Comparison of ENCODE assay signal across 8 cellular contexts in genomic region chr7:100745184-100745583, GRCh38. TPM values are rescaled to one million over a fixed set of nuclear protein-coding genes. Genes with fewer than 3 reads are reported as not detected.
DNase-seq lines count a peak whose midpoint lies in the region; ATAC-seq, FAIRE-seq and TF ChIP-seq lines count a peak whose summit lies in the region.

No MANE protein-coding gene starts in this region.

- peaks cover 15 to 18% of the 10 kb centered on the region in 2 experiments for H3K9me3 Mint-ChIP-seq in H9

- no peak overlapping the region for H4K8ac ChIP-seq in H9 (replicated peaks; ENCODE audit: insufficient read length, low read depth, low read length)

- H3K79me2 ChIP-seq in GM12878 (ENCODE audit: control insufficient read depth, insufficient read depth, low read length) (no peaks in the 10 kb centered on the region), H9 (ENCODE audit: insufficient read depth, low read length) (no peaks in the 10 kb centered on the region)

- ATAC-seq in GM12878: no peak

- no peak overlapping the region for H3K14ac ChIP-seq in H9 (ENCODE audit: insufficient read depth, low read length)

- H3K4ac ChIP-seq in H9 (ENCODE audit: low read depth, low read length): no peak overlapping the region

- 2% methylated on average over 23 of the region's 28 CpGs for WGBS in GM12878 (ENCODE audit: insufficient coverage, insufficient replicate concordance, low lambda C conversion rate, missing lambda C conversion rate)
- WGBS in suprapubic skin: 57% methylated on average over 27 of the region's 28 CpGs
- WGBS in H9 (ENCODE audit: extremely low coverage, insufficient read length, low lambda C conversion rate): no CpG with 5 or more reads among the region's 28 CpGs

- TF ChIP-seq POLR2A in GM12878 (IDR thresholded peaks at IDR 0.05; ENCODE audit: low read depth, low read length) (no peak), suprapubic skin (IDR thresholded peaks at IDR 0.05) (no peak)

- no peak overlapping the region for H4K91ac ChIP-seq in H9 (ENCODE audit: insufficient read length, low read depth, low read length)

- POLR2A ChIA-PET in GM12878 (lab: Charles Lee): no interaction called here

- H2BK5ac ChIP-seq in H9 (ENCODE audit: insufficient read length, low read length): no peak overlapping the region

- in situ Hi-C loops in GM12878 (cut with MboI): no loop called here

- SMC1A ChIA-PET in GM12878 (lab: Charles Lee; ENCODE audit: uncharacterized antibody, unreplicated experiment): no interaction called here

- peaks cover 13% of the 10 kb centered on the region for H3K27me3 Mint-ChIP-seq in H9 (ENCODE audit: low read depth)

- no peak overlapping the region for H3T11ph ChIP-seq in H9 (ENCODE audit: low read length)

- H3K27ac ChIP-seq in GM12878 (ENCODE audit: control insufficient read depth, insufficient read depth) (no peak overlapping the region), kidney (ENCODE audit: low read depth in 2 of 2, low read length in 2 of 2) (no peak overlapping the region), suprapubic skin (no peak overlapping the region), H9 (ENCODE audit: insufficient read length, low read depth, low read length) (no peak overlapping the region)

- peak overlapping the region; percentile 33; the same call in 1 of the 2 replicates for H3K4me2 ChIP-seq in GM12878 (ENCODE audit: control insufficient read depth, insufficient read depth)
- H3K4me2 ChIP-seq in H9 (ENCODE audit: insufficient read depth, insufficient read length, low read length): no peak overlapping the region

- H3K4me1 Mint-ChIP-seq in H9: no peaks in the 10 kb centered on the region

- H3K9me3 ChIP-seq in MG63 (no peaks in the 10 kb centered on the region), GM12878 (replicated peaks; ENCODE audit: control insufficient read depth, insufficient read depth, low read length) (no peaks in the 10 kb centered on the region), kidney (ENCODE audit: control insufficient read depth in 1 of 2, low read length in 2 of 2) (no peaks in the 10 kb centered on the region), suprapubic skin (no peaks in the 10 kb centered on the region), H9 (ENCODE audit: control insufficient read depth, low read depth, low read length) (no peaks in the 10 kb centered on the region)

- H3K23me2 ChIP-seq in H9 (ENCODE audit: insufficient read length, low read depth, low read length, poor library complexity, severe bottlenecking): no peaks in the 10 kb centered on the region

- no peak overlapping the region for H2BK12ac ChIP-seq in H9 (ENCODE audit: insufficient read length, low read depth, low read length)

- DNase-seq in AG09309 (ENCODE audit: low read depth) (no peak), MG63 (peak; percentile 87), GM12878 (ENCODE audit: low read depth, low spot score) (no peak), kidney (no peak), suprapubic skin (ENCODE audit: low spot score in 2 of 2) (no peak), NCI-H146 (lab: John Stamatoyannopoulos, UW) (no peak), H9 (no peak), HUDEP-2 (lab: John Stamatoyannopoulos, UW; ENCODE audit: unreplicated experiment in 76 of 76) (no peak)

- H2AFZ ChIP-seq in GM12878 (ENCODE audit: control insufficient read depth, low read depth, low read length) (no peak overlapping the region), H9 (ENCODE audit: low read length) (no peak overlapping the region)

- peaks cover 5 to 9% (median 5%) of the 10 kb centered on the region in 3 experiments; a peak in 6 of 7 replicates for H3K36me3 Mint-ChIP-seq in H9 (ENCODE audit: insufficient read depth in 1 of 3, low read depth in 3 of 3)

- no peak overlapping the region for H2BK20ac ChIP-seq in H9 (ENCODE audit: low read depth, low read length, poor library complexity, severe bottlenecking)

- no peaks in the 10 kb centered on the region for H4K20me1 ChIP-seq in GM12878 (ENCODE audit: control insufficient read depth, insufficient read depth)
- no peaks in the 10 kb centered on the region for H4K20me1 ChIP-seq in H9 (ENCODE audit: control insufficient read depth, insufficient read depth, insufficient read length)

- TF ChIP-seq CTCF in AG09309 (IDR thresholded peaks at IDR 0.05; ENCODE audit: control insufficient read depth, insufficient read depth, low read depth, low read length, missing control alignments) (no peak), GM12878 (IDR thresholded peaks at IDR 0.05 in 2 of 3, conservative IDR thresholded peaks at IDR 0.05 in 1 of 3; ENCODE audit: control insufficient read depth in 2 of 3, extremely low read depth in 1 of 3, insufficient read depth in 1 of 3, low read depth in 3 of 3, low read length in 3 of 3) (no peak), kidney (IDR thresholded peaks at IDR 0.05; ENCODE audit: borderline replicate concordance, extremely low read depth, insufficient read depth) (no peak), suprapubic skin (IDR thresholded peaks at IDR 0.05) (no peak), H9 (conservative IDR thresholded peaks at IDR 0.05) (no peak)

- H3K9ac ChIP-seq in GM12878 (ENCODE audit: control insufficient read depth, insufficient read depth, low read length) (no peak overlapping the region), kidney (ENCODE audit: low read length in 2 of 2) (no peak overlapping the region), H9 (ENCODE audit: extremely low read depth, insufficient read length, low read length) (no peak overlapping the region)

- no peak overlapping the region for H3K27ac Mint-ChIP-seq in H9

- no peak for TF ChIP-seq RAD21 in GM12878 (IDR thresholded peaks at IDR 0.05; ENCODE audit: insufficient read depth, low read depth, low read length)

- H3K18ac ChIP-seq in H9 (ENCODE audit: insufficient read length, low read depth, low read length): no peak overlapping the region

- H3K79me1 ChIP-seq in H9 (ENCODE audit: insufficient read depth, low read depth, low read length, poor library complexity, severe bottlenecking): no peaks in the 10 kb centered on the region

- CTCF ChIA-PET in GM12878 (lab: Yijun Ruan, JAX): no interaction called here

- no peak overlapping the region for H2BK120ac ChIP-seq in H9 (ENCODE audit: low read depth, low read length, poor library complexity, severe bottlenecking)

- FAIRE-seq in GM12878 (lab: Jason Lieb, UNC) (no peak), kidney (lab: Jason Lieb, UNC) (no peak)

- H3K56ac ChIP-seq in H9 (ENCODE audit: insufficient read length, low read depth, low read length): no peak overlapping the region

- H4K5ac ChIP-seq in H9 (ENCODE audit: insufficient read length, low read depth, low read length): no peak overlapping the region

- RAD21 ChIA-PET in GM12878 (lab: Charles Lee; ENCODE audit: unreplicated experiment): no interaction called here

- H2BK15ac ChIP-seq in H9 (ENCODE audit: low read depth, low read length): no peak overlapping the region

- intact Hi-C loops in GM12878 (cut with micrococcal nuclease; ENCODE audit: unreplicated experiment) (no loop called here), kidney (cut with DNase I) (no loop called here)

- H2AK5ac ChIP-seq in H9 (ENCODE audit: insufficient read length, low read length): no peak overlapping the region

- no peaks in the 10 kb centered on the region for H3K36me3 ChIP-seq in MG63
- H3K36me3 ChIP-seq in GM12878 (ENCODE audit: control insufficient read depth in 2 of 2, insufficient read depth in 2 of 2, low read length in 1 of 2): no peaks in the 10 kb centered on the region
- H3K36me3 ChIP-seq in kidney (ENCODE audit: control insufficient read depth in 1 of 2, insufficient read depth in 2 of 2, low read length in 2 of 2): no peaks in the 10 kb centered on the region
- H3K36me3 ChIP-seq in suprapubic skin: no peaks in the 10 kb centered on the region

- no peak overlapping the region for H3K4me3 Mint-ChIP-seq in H9

- TF ChIP-seq EP300 in GM12878 (IDR thresholded peaks at IDR 0.05; ENCODE audit: borderline replicate concordance in 1 of 2, control insufficient read depth in 1 of 2, low read depth in 2 of 2, low read length in 2 of 2): no peak
- no peak for TF ChIP-seq EP300 in suprapubic skin (IDR thresholded peaks at IDR 0.05)

- H3K4me3 ChIP-seq in AG09309 (ENCODE audit: control insufficient read depth, low read depth, low read length) (peak overlapping the region; percentile 1; the same call in 1 of the 2 replicates), MG63 (peak overlapping the region; percentile 55), GM12878 (peak overlapping the region; percentile 22; the same call in 1 of the 2 replicates), kidney (ENCODE audit: low read length in 2 of 2) (peak overlapping the region; percentile 18 to 43), suprapubic skin (peak overlapping the region; percentile 34)

- no peaks in the 10 kb centered on the region for H3K27me3 ChIP-seq in MG63
- H3K27me3 ChIP-seq in GM12878 (replicated peaks in 1 of 2; ENCODE audit: control insufficient read depth in 2 of 2, insufficient read depth in 2 of 2, low read length in 1 of 2): no peaks in the 10 kb centered on the region
- peaks cover 7% of the 10 kb centered on the region for H3K27me3 ChIP-seq in suprapubic skin
- no peaks in the 10 kb centered on the region for H3K27me3 ChIP-seq in H9 (ENCODE audit: insufficient read depth, low read length)

- H3K4me1 ChIP-seq in GM12878 (ENCODE audit: control insufficient read depth, insufficient read depth, low read length): no peaks in the 10 kb centered on the region
- no peaks in the 10 kb centered on the region for H3K4me1 ChIP-seq in kidney (ENCODE audit: control insufficient read depth in 1 of 2, insufficient read depth in 1 of 2, low read depth in 1 of 2, low read length in 2 of 2)
- no peaks in the 10 kb centered on the region for H3K4me1 ChIP-seq in suprapubic skin
- no peaks in the 10 kb centered on the region for H3K4me1 ChIP-seq in H9 (ENCODE audit: insufficient read depth, low read length)

- no TSS peak for BruUV-seq in GM12878 (replicated peaks; lab: Mats Ljungman, UMichigan)

- no peak overlapping the region for H3K23ac ChIP-seq in H9 (ENCODE audit: insufficient read length, low read depth, low read length)

RNA-seq across cellular contexts. Expression of gene ZAN, which starts 11.8 kb away (rescaled TPM):
- not detected in 2 replicates for total RNA-seq in MG63 (2014; rRNA removed; shearing (Covaris generic); ENCODE audit: low replicate concordance)
- not detected in 2 replicates for total RNA-seq in GM12878 (2013; cell fraction: nucleolus; rRNA removed)
- total RNA-seq in GM12878 (2014; rRNA removed): not detected in 2 replicates
- not detected in 2 replicates for total RNA-seq in GM12878 (2014; rRNA removed; fragmentation: Illumina TruSeq; extraction: Trizol)
- not detected in 2 replicates for total RNA-seq in GM12878 (2021)
- polyA plus RNA-seq in GM12878 (2011; ENCODE audit: low read depth): not detected
- not detected in 2 replicates for polyA plus RNA-seq in GM12878 (2011; rRNA removed)
- not detected in 2 replicates for polyA plus RNA-seq in GM12878 (2011; cell fraction: cytosol; rRNA removed)
- not detected in 2 replicates for polyA plus RNA-seq in GM12878 (2011; cell fraction: nucleus; rRNA removed)
- not detected in 2 replicates for polyA plus RNA-seq in GM12878 (2012)
- polyA plus RNA-seq in GM12878 (2014; fragmentation: Illumina TruSeq; extraction: Trizol): not detected in 2 replicates
- polyA plus RNA-seq in GM12878 (2014; fragmentation: Nextera tagmentation; extraction: Ambion mirVana): not detected
- polyA plus RNA-seq in GM12878 (2014; rRNA removed): not detected in 2 replicates
- not detected for polyA plus RNA-seq in GM12878 (2016; fragmentation: Nextera tagmentation; extraction: Ambion mirVana)
- polyA minus RNA-seq in GM12878 (2011; rRNA and poly(A)+ RNA removed): not detected in 2 replicates
- polyA minus RNA-seq in GM12878 (2011; cell fraction: cytosol; rRNA and poly(A)+ RNA removed): not detected in 2 replicates
- polyA minus RNA-seq in GM12878 (2011; cell fraction: nucleus; rRNA and poly(A)+ RNA removed): not detected in 2 replicates
- total RNA-seq in kidney: not detected
- polyA plus RNA-seq in kidney (ENCODE audit: insufficient read depth, low read depth, low replicate concordance): not detected
- total RNA-seq in suprapubic skin: under 1 TPM; 0.08 to 0.42 (median 0.20) TPM
- total RNA-seq in H9 (2021): not detected in 2 replicates

RNA-seq across cellular contexts. Expression of gene EPO, which starts 24.9 kb away (rescaled TPM):
- not detected in 2 replicates for total RNA-seq in MG63 (2014; rRNA removed; shearing (Covaris generic); ENCODE audit: low replicate concordance)
- not detected in 2 replicates for total RNA-seq in GM12878 (2013; cell fraction: nucleolus; rRNA removed)
- total RNA-seq in GM12878 (2014; rRNA removed): not detected in 2 replicates
- total RNA-seq in GM12878 (2014; rRNA removed; fragmentation: Illumina TruSeq; extraction: Trizol): not detected in 2 replicates
- total RNA-seq in GM12878 (2021): 0.16 TPM in 1 of 2 replicates, not detected in the other
- not detected for polyA plus RNA-seq in GM12878 (2011; ENCODE audit: low read depth)
- not detected in 2 replicates for polyA plus RNA-seq in GM12878 (2011; rRNA removed)
- 0.05 TPM in 1 of 2 replicates, not detected in the other for polyA plus RNA-seq in GM12878 (2011; cell fraction: cytosol; rRNA removed)
- polyA plus RNA-seq in GM12878 (2011; cell fraction: nucleus; rRNA removed): 0.07 and 0.16 TPM in 2 replicates
- 0.31 TPM in 1 of 2 replicates, not detected in the other for polyA plus RNA-seq in GM12878 (2012)
- polyA plus RNA-seq in GM12878 (2014; fragmentation: Illumina TruSeq; extraction: Trizol): 0.06 TPM in 1 of 2 replicates, not detected in the other
- polyA plus RNA-seq in GM12878 (2014; fragmentation: Nextera tagmentation; extraction: Ambion mirVana): not detected
- 0.19 and 0.22 TPM in 2 replicates for polyA plus RNA-seq in GM12878 (2014; rRNA removed)
- polyA plus RNA-seq in GM12878 (2016; fragmentation: Nextera tagmentation; extraction: Ambion mirVana): not detected
- not detected in 2 replicates for polyA minus RNA-seq in GM12878 (2011; rRNA and poly(A)+ RNA removed)
- not detected in 2 replicates for polyA minus RNA-seq in GM12878 (2011; cell fraction: cytosol; rRNA and poly(A)+ RNA removed)
- not detected in 2 replicates for polyA minus RNA-seq in GM12878 (2011; cell fraction: nucleus; rRNA and poly(A)+ RNA removed)
- not detected for total RNA-seq in kidney
- not detected for polyA plus RNA-seq in kidney (ENCODE audit: insufficient read depth, low read depth, low replicate concordance)
- total RNA-seq in suprapubic skin: under 1 TPM in 1 of 4 donors, not detected in 3; 0.97 TPM
- total RNA-seq in H9 (2021): 0.33 and 0.44 TPM in 2 replicates

RNA-seq across cellular contexts. Expression of gene POP7, which starts 39.3 kb away (rescaled TPM):
- 41.5 and 92.8 TPM in 2 replicates for total RNA-seq in MG63 (2014; rRNA removed; shearing (Covaris generic); ENCODE audit: low replicate concordance)
- total RNA-seq in GM12878 (2013; cell fraction: nucleolus; rRNA removed): 6.7 and 8.3 TPM in 2 replicates
- total RNA-seq in GM12878 (2014; rRNA removed) (89.4 and 100 TPM in 2 replicates), GM12878 (2014; rRNA removed; fragmentation: Illumina TruSeq; extraction: Trizol) (42.8 and 44.7 TPM in 2 replicates), GM12878 (2021) (58.8 and 62.7 TPM in 2 replicates), kidney (25.7 TPM), suprapubic skin (10 to 100 TPM; 39.4 to 55.8 (median 47.6) TPM), H9 (2021) (96.7 and 96.9 TPM in 2 replicates)
- 16.9 TPM for polyA plus RNA-seq in GM12878 (2011; ENCODE audit: low read depth)
- polyA plus RNA-seq in GM12878 (2011; rRNA removed) (24.5 and 36.0 TPM in 2 replicates), GM12878 (2014; fragmentation: Illumina TruSeq; extraction: Trizol) (8.6 and 19.7 TPM in 2 replicates), GM12878 (2014; fragmentation: Nextera tagmentation; extraction: Ambion mirVana) (10 to 100 TPM; 12.1 to 37.9 TPM), GM12878 (2014; rRNA removed) (116 and 132 TPM in 2 replicates), GM12878 (2016; fragmentation: Nextera tagmentation; extraction: Ambion mirVana) (100 to 1,000 TPM; 143 to 148 TPM), kidney (ENCODE audit: insufficient read depth, low read depth, low replicate concordance) (41.8 TPM)
- 53.3 and 84.9 TPM in 2 replicates for polyA plus RNA-seq in GM12878 (2011; cell fraction: cytosol; rRNA removed)
- polyA plus RNA-seq in GM12878 (2011; cell fraction: nucleus; rRNA removed): 27.4 and 33.9 TPM in 2 replicates
- 37.1 and 42.7 TPM in 2 replicates for polyA plus RNA-seq in GM12878 (2012)
- polyA minus RNA-seq in GM12878 (2011; rRNA and poly(A)+ RNA removed): 8.6 and 30.5 TPM in 2 replicates
- polyA minus RNA-seq in GM12878 (2011; cell fraction: cytosol; rRNA and poly(A)+ RNA removed): 16.2 and 17.9 TPM in 2 replicates
- polyA minus RNA-seq in GM12878 (2011; cell fraction: nucleus; rRNA and poly(A)+ RNA removed): 7.0 and 12.5 TPM in 2 replicates

RNA-seq across cellular contexts. Expression of gene GIGYF1, which starts 51.1 kb away (rescaled TPM):
- 9.1 and 9.2 TPM in 2 replicates for total RNA-seq in MG63 (2014; rRNA removed; shearing (Covaris generic); ENCODE audit: low replicate concordance)
- total RNA-seq in GM12878 (2013; cell fraction: nucleolus; rRNA removed): 42.9 and 43.0 TPM in 2 replicates
- total RNA-seq in GM12878 (2014; rRNA removed) (15.9 and 17.2 TPM in 2 replicates), GM12878 (2014; rRNA removed; fragmentation: Illumina TruSeq; extraction: Trizol) (8.6 and 9.3 TPM in 2 replicates), GM12878 (2021) (44.2 and 47.2 TPM in 2 replicates), kidney (51.3 TPM), suprapubic skin (10 to 100 TPM; 29.0 to 91.6 (median 40.7) TPM), H9 (2021) (101 and 104 TPM in 2 replicates)
- polyA plus RNA-seq in GM12878 (2011; ENCODE audit: low read depth): 7.0 TPM
- polyA plus RNA-seq in GM12878 (2011; rRNA removed) (3.4 and 5.1 TPM in 2 replicates), GM12878 (2014; fragmentation: Illumina TruSeq; extraction: Trizol) (5.8 and 10.4 TPM in 2 replicates), GM12878 (2014; fragmentation: Nextera tagmentation; extraction: Ambion mirVana) (under 1 TPM; 0.31 to 0.79 TPM), GM12878 (2014; rRNA removed) (27.7 and 36.7 TPM in 2 replicates), GM12878 (2016; fragmentation: Nextera tagmentation; extraction: Ambion mirVana) (10 to 100 TPM in 1 of 2 experiments, 1 to 10 TPM in 1; 9.7 to 10.1 TPM), kidney (ENCODE audit: insufficient read depth, low read depth, low replicate concordance) (11.6 TPM)
- 5.5 and 8.6 TPM in 2 replicates for polyA plus RNA-seq in GM12878 (2011; cell fraction: cytosol; rRNA removed)
- polyA plus RNA-seq in GM12878 (2011; cell fraction: nucleus; rRNA removed): 69.0 and 95.9 TPM in 2 replicates
- polyA plus RNA-seq in GM12878 (2012): 22.9 and 30.1 TPM in 2 replicates
- 2.6 and 6.0 TPM in 2 replicates for polyA minus RNA-seq in GM12878 (2011; rRNA and poly(A)+ RNA removed)
- polyA minus RNA-seq in GM12878 (2011; cell fraction: cytosol; rRNA and poly(A)+ RNA removed): 3.6 and 4.2 TPM in 2 replicates
- 16.0 and 32.5 TPM in 2 replicates for polyA minus RNA-seq in GM12878 (2011; cell fraction: nucleus; rRNA and poly(A)+ RNA removed)

Comparison
In these comparisons a context has a peak if more than half of its experiments do, and no peak if none do; other contexts are left out.
1. H3K4me3 ChIP-seq: peak in every context shown above with its lines; median percentile 55 in MG63; 34 in suprapubic skin; 30 in kidney; 22 in GM12878; 1 in AG09309.